Comparison of ENCODE assay signal across 1 cellular context in the genomic region with DNA sequence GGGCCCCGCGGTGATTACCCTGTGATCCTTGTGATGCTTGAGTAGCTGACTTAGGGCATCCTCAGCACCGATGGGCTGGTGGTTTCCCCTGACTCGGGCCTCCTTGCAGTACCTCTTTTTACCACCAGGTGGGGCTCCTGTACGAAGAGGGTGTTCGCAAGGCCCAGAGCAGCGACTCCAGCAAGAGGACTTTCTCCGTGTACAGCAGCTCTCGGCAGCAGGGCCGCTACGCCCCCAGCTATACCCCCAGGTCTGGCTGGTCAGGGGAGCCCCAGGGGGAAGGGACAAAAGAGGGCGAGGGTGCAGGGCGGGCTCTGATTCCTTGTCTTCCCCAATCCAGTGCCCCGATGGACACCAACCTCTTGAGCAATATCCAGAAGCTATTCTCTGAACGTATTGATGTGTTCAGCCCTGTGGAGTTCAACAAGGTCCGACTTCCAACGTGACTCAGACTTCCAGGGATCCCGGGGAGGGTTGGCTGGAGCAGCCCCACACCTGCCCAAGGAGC.
A peak's percentile ranks its signal among the peaks of the same experiment; 100 is the strongest.
TF ChIP-seq lines count a peak whose summit lies in the region.

No MANE protein-coding gene starts in this region.

TF ChIP-seq in HEK293, 187 proteins besides CTCF, POLR2A, EP300 and RAD21:
- 0 out of 2 replicates have a peak, but pooled peaks have one; percentile 35 for TF ChIP-seq ZSCAN30 (tag by site-specific recombination; IDR thresholded peaks at IDR 0.05)
- TF ChIP-seq ZBTB17 (tag by site-specific recombination; IDR thresholded peaks at IDR 0.05): peak; percentile 79
- TF ChIP-seq OSR2 (tag by site-specific recombination; IDR thresholded peaks at IDR 0.05): no peak
- TF ChIP-seq, protein P1, sequence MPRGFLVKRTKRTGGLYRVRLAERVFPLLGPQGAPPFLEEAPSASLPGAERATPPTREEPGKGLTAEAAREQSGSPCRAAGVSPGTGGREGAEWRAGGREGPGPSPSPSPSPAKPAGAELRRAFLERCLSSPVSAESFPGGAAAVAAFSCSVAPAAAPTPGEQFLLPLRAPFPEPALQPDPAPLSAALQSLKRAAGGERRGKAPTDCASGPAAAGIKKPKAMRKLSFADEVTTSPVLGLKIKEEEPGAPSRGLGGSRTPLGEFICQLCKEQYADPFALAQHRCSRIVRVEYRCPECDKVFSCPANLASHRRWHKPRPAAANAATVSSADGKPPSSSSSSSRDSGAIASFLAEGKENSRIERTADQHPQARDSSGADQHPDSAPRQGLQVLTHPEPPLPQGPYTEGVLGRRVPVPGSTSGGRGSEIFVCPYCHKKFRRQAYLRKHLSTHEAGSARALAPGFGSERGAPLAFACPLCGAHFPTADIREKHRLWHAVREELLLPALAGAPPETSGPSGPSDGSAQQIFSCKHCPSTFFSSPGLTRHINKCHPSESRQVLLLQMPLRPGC (tag by site-specific recombination; IDR thresholded peaks at IDR 0.05): no peak
- peak; percentile 65 for TF ChIP-seq ZNF341 (tag by site-specific recombination; IDR thresholded peaks at IDR 0.05; ENCODE audit: low read depth)
- TF ChIP-seq ZNF654 (tag by site-specific recombination; IDR thresholded peaks at IDR 0.05; ENCODE audit: low read depth): peak; percentile 9; the same call in 1 of the 2 replicates
- TF ChIP-seq HOXD13 (CRISPR knock-in tag; IDR thresholded peaks at IDR 0.05; ENCODE audit: borderline replicate concordance): no peak
- no peak for TF ChIP-seq ZNF514 (tag by site-specific recombination; IDR thresholded peaks at IDR 0.05)
- peak; percentile 36; the same call in 1 of the 2 replicates for TF ChIP-seq GLIS2 (tag by site-specific recombination; IDR thresholded peaks at IDR 0.05)
